In the genomic region with DNA sequence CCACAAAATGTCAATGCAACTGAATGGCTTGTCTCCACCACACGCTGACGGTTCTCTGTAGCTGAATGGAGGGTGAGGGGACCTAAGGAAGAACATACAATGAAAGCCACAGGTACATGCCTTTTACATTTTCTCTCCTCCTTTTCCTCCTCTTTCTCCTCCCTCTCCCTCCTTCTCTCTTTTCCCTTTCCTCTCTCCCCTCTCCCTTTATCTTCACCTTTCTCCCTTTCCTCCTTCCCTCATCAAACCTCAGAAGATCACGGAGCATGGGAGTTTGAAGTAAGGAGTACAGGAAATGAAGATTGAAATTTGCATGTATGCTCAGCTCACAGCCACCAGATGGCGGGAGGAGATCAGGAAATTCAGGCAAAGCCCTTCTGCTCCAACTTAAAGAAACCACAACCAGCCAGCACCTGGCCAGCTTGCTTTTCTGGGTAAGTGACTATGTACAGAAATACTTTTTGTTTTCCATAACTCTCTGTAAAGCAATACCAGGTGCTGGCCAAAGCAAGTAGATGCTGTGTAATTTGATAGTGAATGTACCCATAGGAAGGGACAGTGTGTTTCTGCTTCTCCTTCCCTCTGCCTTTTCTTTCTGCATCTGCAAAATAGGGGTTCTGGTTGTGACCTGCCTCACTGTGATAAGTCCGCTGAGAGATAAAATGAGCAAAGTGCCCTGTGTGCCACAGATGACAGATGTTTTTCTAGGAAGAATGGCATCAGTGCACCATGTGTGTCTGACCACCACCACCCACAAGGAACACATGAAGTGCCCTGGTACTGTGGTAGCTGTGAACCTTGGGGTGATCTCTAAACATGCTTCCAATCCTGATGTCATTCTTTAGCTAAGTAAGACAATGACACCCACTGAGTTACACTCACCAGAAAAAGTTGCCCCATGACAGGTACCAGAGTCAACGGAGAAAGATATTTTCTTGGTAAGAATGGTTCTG, we compare ENCODE assay signal across 8 cellular contexts. TPM values are rescaled to one million over a fixed set of nuclear protein-coding genes. Genes with fewer than 3 reads are reported as not detected.
DNase-seq lines count a peak whose midpoint lies in the region; ATAC-seq, FAIRE-seq and TF ChIP-seq lines count a peak whose summit lies in the region.

No MANE protein-coding gene starts in this region.

- no peak overlapping the region for H2AK5ac ChIP-seq in H1 (ENCODE audit: low read depth, low read length)

- H3K4me3 Mint-ChIP-seq in stimulated activated memory B cell treated with anti-CD40 and anti-IgM and Interleukin-4, amounts not matched to agents 10 μg/mL and 1 μg/mL and 100 μg/mL, for 72 hours: peak overlapping the region; percentile 56

- H3K18ac ChIP-seq in H1 (ENCODE audit: extremely low read depth, low read length): no peak overlapping the region

- no peak overlapping the region for H4K5ac ChIP-seq in H1 (ENCODE audit: insufficient read length, low read depth, low read length)

- H3K27me3 Mint-ChIP-seq in stimulated activated memory B cell treated with anti-CD40 and anti-IgM and Interleukin-4, amounts not matched to agents 10 μg/mL and 1 μg/mL and 100 μg/mL, for 72 hours: no peaks in the 10 kb centered on the region

- H3K36me3 ChIP-seq in H1 (ENCODE audit: control insufficient read depth in 2 of 4, insufficient read depth in 4 of 4, low read length in 3 of 4): no peaks in the 10 kb centered on the region

- no peaks in the 10 kb centered on the region for H3K27me3 ChIP-seq in H1 (replicated peaks in 1 of 4; ENCODE audit: control insufficient read depth in 3 of 4, extremely low read depth in 1 of 4, insufficient read depth in 3 of 4, low read length in 3 of 4)

- 58% methylated on average over 6 of the region's 6 CpGs; no CpG with 5 or more reads in 1 of the 2 experiments for WGBS in H1 (ENCODE audit: extremely low coverage in 1 of 2, insufficient coverage in 1 of 2, insufficient read length in 1 of 2, insufficient replicate concordance in 2 of 2, low coverage in 1 of 2, low lambda C conversion rate in 2 of 2, missing lambda C conversion rate in 1 of 2), 2 experiments

- H3K9me3 Mint-ChIP-seq in stimulated activated memory B cell treated with anti-CD40 and anti-IgM and Interleukin-4, amounts not matched to agents 10 μg/mL and 1 μg/mL and 100 μg/mL, for 72 hours: no peaks in the 10 kb centered on the region

- no peaks in the 10 kb centered on the region for H3K79me2 ChIP-seq in H1 (ENCODE audit: control insufficient read depth in 1 of 2, insufficient read depth in 2 of 2, low read length in 2 of 2)

- H3K4ac ChIP-seq in H1 (replicated peaks; ENCODE audit: insufficient read length, low read depth, low read length): no peak overlapping the region

- peak overlapping the region in 1 of 2 experiments; percentile 43; a peak in 2 of 4 replicates for H3K4me2 ChIP-seq in H1 (ENCODE audit: insufficient read depth in 1 of 2, low read depth in 2 of 2, low read length in 2 of 2)

- H3K27ac Mint-ChIP-seq in stimulated activated memory B cell treated with anti-CD40 and anti-IgM and Interleukin-4, amounts not matched to agents 10 μg/mL and 1 μg/mL and 100 μg/mL, for 72 hours: peak overlapping the region; percentile 17

- ATAC-seq in HG03571 (IDR thresholded peaks at IDR 0.05; ENCODE audit: unreplicated experiment): peak; percentile 66
- ATAC-seq in stimulated activated memory B cell treated with anti-CD40 and anti-IgM and Interleukin-4, amounts not matched to agents 10 μg/mL and 1 μg/mL and 100 μg/mL, for 72 hours: peak; percentile 77
- ATAC-seq in GM19023 (IDR thresholded peaks at IDR 0.05; ENCODE audit: unreplicated experiment): no peak

- no peak overlapping the region for H2BK5ac ChIP-seq in H1 (ENCODE audit: low read depth, low read length)

- no peak overlapping the region for H2BK20ac ChIP-seq in H1 (ENCODE audit: low read length)

- H3K23ac ChIP-seq in H1 (ENCODE audit: insufficient read length): no peak overlapping the region

- CTCF ChIA-PET in H1 (lab: Charles Lee; ENCODE audit: partially characterized antibody): interaction anchor here (0.5 to 8.0 kb wide), 64 partner anchors 9 to 918 kb away, joined by 3 to 117 read pairs (median 5); a partner anchor contains a TSS

- H2AFZ ChIP-seq in H1 (ENCODE audit: low read length): peak overlapping the region; percentile 100

- no peak overlapping the region; the same call in 1 of the 2 replicates for H2BK15ac ChIP-seq in H1 (ENCODE audit: low read length)

- no peak overlapping the region for H4K8ac ChIP-seq in H1 (ENCODE audit: extremely low read depth, insufficient read depth, low read length)

- H3K56ac ChIP-seq in H1 (replicated peaks; ENCODE audit: insufficient read length, low read depth, low read length): no peak overlapping the region

- peaks cover 7% of the 10 kb centered on the region for H3K4me1 Mint-ChIP-seq in stimulated activated memory B cell treated with anti-CD40 and anti-IgM and Interleukin-4, amounts not matched to agents 10 μg/mL and 1 μg/mL and 100 μg/mL, for 72 hours

- TF ChIP-seq EP300 in H1 (IDR thresholded peaks at IDR 0.05; ENCODE audit: borderline replicate concordance in 1 of 2, low read depth in 2 of 2, low read length in 2 of 2): no peak

- H3K9ac ChIP-seq in H1 (replicated peaks in 1 of 4; ENCODE audit: extremely low read depth in 1 of 4, low read depth in 3 of 4, low read length in 3 of 4): no peak overlapping the region

- H3K14ac ChIP-seq in H1 (ENCODE audit: insufficient read length): no peak overlapping the region

- POLR2A ChIA-PET in H1 (lab: Charles Lee; ENCODE audit: partially characterized antibody): interaction anchor here (1.0 kb wide), 2 partner anchors 15 to 297 kb away, joined by 3 read pairs; no protein-coding TSS in a partner anchor

- H3K23me2 ChIP-seq in H1 (ENCODE audit: low read depth, low read length): no peaks in the 10 kb centered on the region

- no peaks in the 10 kb centered on the region for H3K79me1 ChIP-seq in H1 (ENCODE audit: low read depth, low read length)

- H2BK120ac ChIP-seq in H1 (replicated peaks; ENCODE audit: low read depth, low read length): no peak overlapping the region

- TF ChIP-seq RAD21 in H1 (IDR thresholded peaks at IDR 0.05 in 1 of 2, conservative IDR thresholded peaks at IDR 0.05 in 1 of 2; ENCODE audit: low read depth in 2 of 2, low read length in 2 of 2): peak; percentile 99

- H4K91ac ChIP-seq in H1 (replicated peaks; ENCODE audit: insufficient read length, low read length): peak overlapping the region; percentile 19

- H3K4me1 ChIP-seq in H1 (replicated peaks in 1 of 4; ENCODE audit: control insufficient read depth in 3 of 4, insufficient read depth in 4 of 4, low read length in 3 of 4): peaks cover 0 to 9% (median 1%) of the 10 kb centered on the region in 4 experiments; a peak in 3 of 7 replicates

- peak overlapping the region in 1 of 4 experiments; percentile 26; a peak in 1 of 8 replicates for H3K4me3 ChIP-seq in H1 (ENCODE audit: extremely low read depth in 1 of 4, insufficient read depth in 2 of 4, low read depth in 3 of 4, low read length in 4 of 4)

- peak; percentile 100 for FAIRE-seq in H1 (lab: Jason Lieb, UNC)

- TF ChIP-seq POLR2A in H1 (IDR thresholded peaks at IDR 0.05; ENCODE audit: control extremely low read depth in 1 of 2, low read depth in 2 of 2, low read length in 2 of 2): no peak

- DNase-seq in GM10266 (ENCODE audit: extremely low spot score) (peak; percentile 46), NCI-H748 treated with DMSO at 0.1 percent for 48 hours (lab: John Stamatoyannopoulos, UW) (peak; percentile 79), H1 (ENCODE audit: low read depth in 1 of 2, low spot score in 2 of 2) (peak; percentile 59 to 72), middle frontal gyrus (ENCODE audit: extremely low spot score, low spot score) (peak; percentile 76)
- peak; percentile 61 to 71 for DNase-seq in activated CD4-positive, alpha-beta T cell treated with anti-CD3 and anti-CD28 coated beads, Interleukin-2, amount 50 U/mL, for 48 hours

- no peaks in the 10 kb centered on the region for H3K36me3 Mint-ChIP-seq in stimulated activated memory B cell treated with anti-CD40 and anti-IgM and Interleukin-4, amounts not matched to agents 10 μg/mL and 1 μg/mL and 100 μg/mL, for 72 hours

- H4K20me1 ChIP-seq in H1 (replicated peaks in 1 of 2; ENCODE audit: control insufficient read depth in 1 of 2, insufficient read depth in 2 of 2, low read length in 2 of 2): no peaks in the 10 kb centered on the region

- H3K27ac ChIP-seq in H1 (ENCODE audit: low read depth, low read length): no peak overlapping the region

- H3K9me3 ChIP-seq in H1 (ENCODE audit: insufficient read depth in 2 of 2, low read depth in 1 of 2, low read length in 1 of 2): no peaks in the 10 kb centered on the region

- H2BK12ac ChIP-seq in H1 (ENCODE audit: low read depth, low read length): no peak overlapping the region

- TF ChIP-seq CTCF in GM10266 (IDR thresholded peaks at IDR 0.05; ENCODE audit: control insufficient read depth, insufficient read depth, low read depth, missing control alignments) (peak; percentile 85), H1 (IDR thresholded peaks at IDR 0.05; ENCODE audit: control extremely low read depth in 1 of 3, insufficient read depth in 1 of 3, low read depth in 1 of 3, low read length in 3 of 3) (peak; percentile 45 to 91 (median 90))

TF ChIP-seq in H1, 55 proteins besides CTCF, POLR2A, EP300 and RAD21 (continues in another document):
- TF ChIP-seq KDM4A (IDR thresholded peaks at IDR 0.05; ENCODE audit: low read depth, low read length, severe bottlenecking) (no peak), TCF12 (IDR thresholded peaks at IDR 0.05; ENCODE audit: low read depth, low read length) (no peak), NRF1 (IDR thresholded peaks at IDR 0.05; ENCODE audit: low read depth, low read length) (no peak), JUN (IDR thresholded peaks at IDR 0.05; ENCODE audit: low read depth, low read length) (no peak), PHF8 (conservative IDR thresholded peaks at IDR 0.05; ENCODE audit: low read depth, low read length) (no peak), ZNF274 (IDR thresholded peaks at IDR 0.05; ENCODE audit: borderline replicate concordance, extremely low read depth, low read length) (no peak), RXRA (IDR thresholded peaks at IDR 0.05; ENCODE audit: insufficient read depth, low read depth, low read length) (no peak), BACH1 (IDR thresholded peaks at IDR 0.05; ENCODE audit: low read length) (no peak)

RNA-seq across cellular contexts. Expression of a gene that starts 18.6 kb away (rescaled TPM):
- 19.3 and 20.2 TPM in 2 replicates for total RNA-seq in H1 (2021; fragmentation: NEBNext Ultra II Directional; extraction: Animal tissue kit (Norgen Biotek cat#: 25700))
- 13.1 and 17.0 TPM in 2 replicates for polyA plus RNA-seq in H1 (2011; rRNA removed)
- polyA plus RNA-seq in H1 (2011; cell fraction: cytosol; rRNA removed): 11.8 TPM
- 18.4 TPM for polyA plus RNA-seq in H1 (2011; cell fraction: nucleus; rRNA removed)
- polyA plus RNA-seq in H1 (2012, experiment 1 of 2): 8.1 to 9.8 TPM (median 9.7 TPM) in 4 replicates
- polyA plus RNA-seq in H1 (2012, experiment 2 of 2): 1.2 TPM
- 9.0 TPM for polyA plus RNA-seq in H1 (2013, experiment 1 of 2)
- 9.8 TPM for polyA plus RNA-seq in H1 (2013, experiment 2 of 2)
- 65.0 and 75.5 TPM in 2 replicates for polyA minus RNA-seq in H1 (2011; rRNA and poly(A)+ RNA removed)
- polyA minus RNA-seq in H1 (2011; cell fraction: cytosol; rRNA and poly(A)+ RNA removed): 23.7 TPM
- polyA minus RNA-seq in H1 (2011; cell fraction: nucleus; rRNA and poly(A)+ RNA removed): 39.2 TPM
